In genomic region chr2:19131871-19132270, GRCh38 we compare ENCODE assay signal across 18 cellular contexts.
"Had no signal": no experiment of that assay in that cellular context is flagged by ENCODE, and none has a peak within 500 bp of the region (broad histone marks: within the 10 kb centered on the region; RNA-seq: fewer than 3 reads in every experiment).

No MANE protein-coding gene starts in this region.

- H3K4me1 ChIP-seq: spleen, transverse colon had no signal

- H3K27ac ChIP-seq: esophagus squamous epithelium, neutrophil, spleen, testis, transverse colon had no signal

- H3K9me3 ChIP-seq: neutrophil, testis, transverse colon had no signal

- H3K4me1 Mint-ChIP-seq: stimulated activated naive B cell treated with anti-CD40 and anti-IgM and Interleukin-4, amounts not matched to agents 10 μg/mL and 1 μg/mL and 100 μg/mL, for 72 hours had no signal

- FAIRE-seq: colon, islet of Langerhans had no signal

- H3K9me3 Mint-ChIP-seq: dendritic cell treated with granulocyte-macrophage colony-stimulating factor and Interleukin-4, amounts not matched to agents 40 ng/mL and 50 ng/mL, for 4 days; stimulated activated naive B cell treated with anti-CD40 and anti-IgM and Interleukin-4, amounts not matched to agents 10 μg/mL and 1 μg/mL and 100 μg/mL, for 72 hours had no signal

- H3K36me3 Mint-ChIP-seq: naive thymus-derived CD4-positive, alpha-beta T cell; stimulated activated naive B cell treated with anti-CD40 and anti-IgM and Interleukin-4, amounts not matched to agents 10 μg/mL and 1 μg/mL and 100 μg/mL, for 72 hours had no signal

- DNase-seq: effector memory CD8-positive, alpha-beta T cell; esophagus squamous epithelium; foreskin fibroblast; hippocampal formation; mammary epithelial cell; naive thymus-derived CD4-positive, alpha-beta T cell; spleen; stimulated activated CD4-positive, alpha-beta T cell treated with anti-CD3 and anti-CD28 coated beads, Interleukin-2, amount 100 ng/mL, for 24 hours; stimulated activated CD4-positive, alpha-beta T cell treated with anti-CD3 and anti-CD28 coated beads, Interleukin-4, amount 100 ng/mL, for 4 hours; stimulated activated naive B cell treated with anti-CD40 and anti-IgM and Interleukin-4, amounts not matched to agents 10 μg/mL and 1 μg/mL and 100 μg/mL, for 72 hours; stimulated activated naive CD8-positive, alpha-beta T cell treated with anti-CD3 and anti-CD28 coated beads, Interleukin-15, amount 100 ng/mL, for 72 hours; testis; transverse colon had no signal

- H3K27me3 ChIP-seq: esophagus squamous epithelium, neutrophil, spleen, testis, transverse colon had no signal

- H3K4me3 ChIP-seq: esophagus squamous epithelium, spleen, testis, transverse colon had no signal

- H3K36me3 ChIP-seq: esophagus squamous epithelium, neutrophil, spleen, transverse colon had no signal

- H3K27ac Mint-ChIP-seq: dendritic cell treated with granulocyte-macrophage colony-stimulating factor and Interleukin-4, amounts not matched to agents 40 ng/mL and 50 ng/mL, for 4 days; effector memory CD8-positive, alpha-beta T cell; naive thymus-derived CD4-positive, alpha-beta T cell; stimulated activated naive B cell treated with anti-CD40 and anti-IgM and Interleukin-4, amounts not matched to agents 10 μg/mL and 1 μg/mL and 100 μg/mL, for 72 hours had no signal

- H3K4me3 Mint-ChIP-seq: dendritic cell treated with granulocyte-macrophage colony-stimulating factor and Interleukin-4, amounts not matched to agents 40 ng/mL and 50 ng/mL, for 4 days; effector memory CD8-positive, alpha-beta T cell; naive thymus-derived CD4-positive, alpha-beta T cell; stimulated activated naive B cell treated with anti-CD40 and anti-IgM and Interleukin-4, amounts not matched to agents 10 μg/mL and 1 μg/mL and 100 μg/mL, for 72 hours; stimulated activated naive CD8-positive, alpha-beta T cell treated with anti-CD3 and anti-CD28 coated beads, Interleukin-15, amount 100 ng/mL, for 72 hours had no signal

- ATAC-seq: effector memory CD8-positive, alpha-beta T cell; left lobe of liver; naive thymus-derived CD4-positive, alpha-beta T cell; stimulated activated naive B cell treated with anti-CD40 and anti-IgM and Interleukin-4, amounts not matched to agents 10 μg/mL and 1 μg/mL and 100 μg/mL, for 72 hours; stimulated activated naive CD8-positive, alpha-beta T cell treated with anti-CD3 and anti-CD28 coated beads, Interleukin-15, amount 100 ng/mL, for 72 hours had no signal

- H3K27me3 Mint-ChIP-seq: dendritic cell treated with granulocyte-macrophage colony-stimulating factor and Interleukin-4, amounts not matched to agents 40 ng/mL and 50 ng/mL, for 4 days; effector memory CD8-positive, alpha-beta T cell; naive thymus-derived CD4-positive, alpha-beta T cell; stimulated activated naive B cell treated with anti-CD40 and anti-IgM and Interleukin-4, amounts not matched to agents 10 μg/mL and 1 μg/mL and 100 μg/mL, for 72 hours; stimulated activated naive CD8-positive, alpha-beta T cell treated with anti-CD3 and anti-CD28 coated beads, Interleukin-15, amount 100 ng/mL, for 72 hours had no signal
